ENCODE assay signal across 7 cellular contexts in the genomic region with DNA sequence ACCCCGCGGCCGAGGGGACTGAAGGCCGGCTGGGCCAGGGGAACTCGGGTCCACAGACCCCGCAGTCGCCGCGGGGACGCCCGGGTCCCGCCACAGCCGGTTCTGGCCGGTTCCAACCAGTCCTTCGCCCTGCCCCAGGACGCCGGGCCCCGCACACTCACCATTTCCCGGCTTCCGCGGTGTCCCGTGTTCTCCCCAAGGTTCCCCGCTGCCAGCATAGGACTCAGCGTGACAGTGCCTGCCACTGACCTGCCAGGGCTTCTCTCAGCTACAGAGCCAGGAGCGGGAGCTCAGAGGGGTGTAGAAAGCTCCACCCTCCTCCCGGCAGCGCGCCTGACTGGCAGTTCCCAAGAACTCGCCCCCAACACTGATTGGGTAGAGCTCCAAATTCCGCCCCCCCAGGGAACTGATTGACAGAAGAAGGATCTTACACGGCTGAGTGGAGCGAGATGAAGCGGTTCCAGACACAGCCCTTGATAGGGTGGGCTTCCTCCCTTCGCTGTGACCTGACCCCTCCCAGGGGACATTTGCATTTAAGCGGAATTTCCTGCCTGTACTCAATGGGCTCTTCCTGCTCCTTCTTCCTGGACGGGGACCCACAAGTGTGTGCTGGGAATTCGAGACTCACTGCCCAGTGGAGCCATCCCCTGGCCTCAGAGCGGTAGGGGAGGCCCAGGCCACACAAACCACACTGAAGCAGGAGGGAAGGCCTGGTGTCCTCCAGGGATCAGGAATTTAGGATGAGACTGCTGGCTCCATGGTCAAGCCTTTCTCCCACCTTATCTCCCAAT.
A peak's percentile ranks its signal among the peaks of the same experiment; 100 is the strongest.
DNase-seq lines count a peak whose midpoint lies in the region; ATAC-seq lines count a peak whose summit lies in the region.

ZNF442 (minus strand) TSS at position 312 of the 791 bp plus-strand sequence. CDS start 2,052 bp downstream, outside the sequence.

- peak within 1 kb of the TSS; percentile 80 for H3K27ac ChIP-seq in cingulate gyrus (ENCODE audit: low read depth, low read length)

- DNase-seq in NCI-H2227 (lab: John Stamatoyannopoulos, UW; ENCODE audit: unreplicated experiment): peak; percentile 92
- peak; percentile 84 to 86 for DNase-seq in activated CD4-positive, alpha-beta T cell treated with anti-CD3 and anti-CD28 coated beads for 4 hours
- DNase-seq in kidney glomerular epithelial cell (lab: John Stamatoyannopoulos, UW): peak; percentile 87
- DNase-seq in stimulated activated CD4-positive, alpha-beta T cell treated with anti-CD3 and anti-CD28 coated beads, Interleukin-15, amount 100 ng/mL, for 48 hours (ENCODE audit: low read depth in 2 of 2): peak; percentile 88

- ATAC-seq in GM18502 (IDR thresholded peaks at IDR 0.05; ENCODE audit: poor library complexity, unreplicated experiment): peak; percentile 90
- peak; percentile 84 for ATAC-seq in HG02973 (IDR thresholded peaks at IDR 0.05; ENCODE audit: unreplicated experiment)

Comparison
In these comparisons a context has a peak if more than half of its experiments do, and no peak if none do; other contexts are left out.
1. Peak in every context shown above with its lines: DNase-seq, ATAC-seq and H3K27ac ChIP-seq.